ENCODE assay signal across 19 cellular contexts in genomic region chr19:49884760-49885159, GRCh38. TPM values are rescaled to one million over a fixed set of nuclear protein-coding genes. Genes with fewer than 3 reads are reported as not detected.
"Had no signal": no experiment of that assay in that cellular context is flagged by ENCODE, and none has a peak within 500 bp of the region (broad histone marks: within the 10 kb centered on the region; RNA-seq: fewer than 3 reads in every experiment).

No MANE protein-coding gene starts in this region.

- H3K27me3 Mint-ChIP-seq: activated CD4-positive, alpha-beta memory T cell treated with anti-CD3 and anti-CD28 coated beads, Interleukin-2, amount 10 ng/mL, durations not matched to agents 7 days and 5 days; activated CD8-positive, alpha-beta memory T cell treated with anti-CD3 and anti-CD28 coated beads, Interleukin-2, amount 10 ng/mL, durations not matched to agents 7 days and 5 days; dendritic cell treated with granulocyte-macrophage colony-stimulating factor and Interleukin-4, amounts not matched to agents 40 ng/mL and 50 ng/mL, for 4 days had no signal

- H3K9me3 ChIP-seq: adrenal gland, esophagus muscularis mucosa, heart left ventricle, spleen had no signal

- DNase-seq: activated CD4-positive, alpha-beta memory T cell treated with anti-CD3 and anti-CD28 coated beads, Interleukin-2, amount 10 ng/mL, durations not matched to agents 7 days and 5 days; activated CD4-positive, alpha-beta T cell treated with anti-CD3 and anti-CD28 coated beads for 4 hours; activated CD8-positive, alpha-beta memory T cell treated with anti-CD3 and anti-CD28 coated beads, Interleukin-2, amount 10 ng/mL, durations not matched to agents 7 days and 5 days; activated naive CD4-positive, alpha-beta T cell treated with anti-CD3 and anti-CD28 coated beads, Interleukin-2, amount 50 U/mL, for 16 hours; activated T-cell treated with anti-CD3 and anti-CD28 coated beads, Interleukin-2, amount 50 U/mL, for 1 hour; effector CD8-positive, alpha-beta T cell; kidney glomerular epithelial cell; left ventricle myocardium superior; occipital lobe; posterior cingulate gyrus; stimulated activated naive CD4-positive, alpha-beta T cell had no signal

- H3K4me3 Mint-ChIP-seq: activated CD4-positive, alpha-beta memory T cell treated with anti-CD3 and anti-CD28 coated beads, Interleukin-2, amount 10 ng/mL, durations not matched to agents 7 days and 5 days; activated CD8-positive, alpha-beta memory T cell treated with anti-CD3 and anti-CD28 coated beads, Interleukin-2, amount 10 ng/mL, durations not matched to agents 7 days and 5 days; dendritic cell treated with granulocyte-macrophage colony-stimulating factor and Interleukin-4, amounts not matched to agents 40 ng/mL and 50 ng/mL, for 4 days; T-helper 2 cell treated with Interferon-gamma antibody and Interleukin-4, amounts not matched to agents 5 μg/mL and 100 μg/mL, for 36 hours; WTC11 had no signal

- H3K4me1 Mint-ChIP-seq: WTC11 had no signal

- ATAC-seq: activated CD8-positive, alpha-beta memory T cell treated with anti-CD3 and anti-CD28 coated beads, Interleukin-2, amount 10 ng/mL, durations not matched to agents 7 days and 5 days; gastroesophageal sphincter; heart left ventricle; left ventricle myocardium superior; WTC11 had no signal

- H3K27ac Mint-ChIP-seq: activated CD4-positive, alpha-beta memory T cell treated with anti-CD3 and anti-CD28 coated beads, Interleukin-2, amount 10 ng/mL, durations not matched to agents 7 days and 5 days; activated CD8-positive, alpha-beta memory T cell treated with anti-CD3 and anti-CD28 coated beads, Interleukin-2, amount 10 ng/mL, durations not matched to agents 7 days and 5 days; dendritic cell treated with granulocyte-macrophage colony-stimulating factor and Interleukin-4, amounts not matched to agents 40 ng/mL and 50 ng/mL, for 4 days; T-helper 2 cell treated with Interferon-gamma antibody and Interleukin-4, amounts not matched to agents 5 μg/mL and 100 μg/mL, for 36 hours; WTC11 had no signal

- H3K27ac ChIP-seq: adrenal gland, esophagus muscularis mucosa, gastroesophageal sphincter, heart left ventricle, spleen had no signal

- H3K27me3 ChIP-seq: adrenal gland, spleen had no signal

- H3K4me3 ChIP-seq: adrenal gland, esophagus muscularis mucosa, gastroesophageal sphincter, heart left ventricle, spleen had no signal

RNA-seq across cellular contexts. Expression of gene IL4I1, which starts 11.9 kb away (rescaled TPM):
- total RNA-seq: left ventricle myocardium superior, occipital lobe had no signal
